Comparison of ENCODE assay signal across 16 cellular contexts in genomic region chr4:148030486-148030885, GRCh38.
A peak's percentile ranks its signal among the peaks of the same experiment; 100 is the strongest.
DNase-seq lines count a peak whose midpoint lies in the region; ATAC-seq, FAIRE-seq and TF ChIP-seq lines count a peak whose summit lies in the region.
"Had no signal": no experiment of that assay in that cellular context is flagged by ENCODE, and none has a peak within 500 bp of the region (broad histone marks: within the 10 kb centered on the region; RNA-seq: fewer than 3 reads in every experiment).

No MANE protein-coding gene starts in this region.

- H3K27ac ChIP-seq in osteoblast (ENCODE audit: low read depth, low read length), result no peak overlapping the region
- H3K27ac ChIP-seq: ascending aorta, transverse colon had no signal

- H3K4me1 ChIP-seq in osteoblast (ENCODE audit: insufficient read depth, low read length), result peaks cover 11% of the 10 kb centered on the region

- TF ChIP-seq CTCF in bronchial epithelial cell (IDR thresholded peaks at IDR 0.05; ENCODE audit: insufficient read depth, low read length, severe bottlenecking) (no peak), osteoblast (IDR thresholded peaks at IDR 0.05; ENCODE audit: extremely low read depth, low read depth, low read length) (no peak)

- no peak for ATAC-seq in GM21737 (IDR thresholded peaks at IDR 0.05; ENCODE audit: unreplicated experiment)

- H3K4me3 ChIP-seq in bronchial epithelial cell (ENCODE audit: low read depth, low read length) (no peak overlapping the region), osteoblast (ENCODE audit: insufficient read depth, low read length) (no peak overlapping the region)
- H3K4me3 ChIP-seq: ascending aorta, smooth muscle cell, transverse colon had no signal

- H3K4me2 ChIP-seq in osteoblast (ENCODE audit: insufficient read depth, low read length), result no peak overlapping the region
- H3K4me2 ChIP-seq: smooth muscle cell had no signal

- H4K20me1 ChIP-seq in osteoblast (ENCODE audit: insufficient read depth, low read length), result peaks cover 8% of the 10 kb centered on the region

- H3K27me3 ChIP-seq in bronchial epithelial cell (ENCODE audit: control insufficient read depth, insufficient read depth, low read length) (no peaks in the 10 kb centered on the region), osteoblast (ENCODE audit: insufficient read depth, low read length) (no peaks in the 10 kb centered on the region)
- H3K27me3 ChIP-seq: ascending aorta, transverse colon had no signal

- DNase-seq in CD1c-positive myeloid dendritic cell (ENCODE audit: extremely low spot score) (peak; percentile 25), Kasumi-1 (lab: John Stamatoyannopoulos, UW) (peak; percentile 21 to 33), bronchial epithelial cell (ENCODE audit: low read depth) (peak; percentile 19), myocyte (ENCODE audit: low read depth) (peak; percentile 85), GOT3 (lab: John Stamatoyannopoulos, UW) (no peak), osteoblast (ENCODE audit: insufficient read length, low spot score, missing footprints) (no peak), NCI-H446 (lab: John Stamatoyannopoulos, UW) (no peak)
- DNase-seq: DMS153, NCI-H1092 treated with DMSO at 0.1 percent for 48 hours, NCI-H524, transverse colon had no signal

- no peaks in the 10 kb centered on the region for H3K9me3 ChIP-seq in osteoblast (ENCODE audit: low read depth, low read length)
- H3K9me3 ChIP-seq: ascending aorta, transverse colon had no signal

- no peak overlapping the region for H2AFZ ChIP-seq in osteoblast (ENCODE audit: low read length)

- H3K79me2 ChIP-seq in osteoblast (ENCODE audit: insufficient read depth, low read length), result peaks cover 7% of the 10 kb centered on the region

- H3K36me3 ChIP-seq in bronchial epithelial cell (ENCODE audit: control insufficient read depth, insufficient read depth, low read length) (no peaks in the 10 kb centered on the region), osteoblast (ENCODE audit: insufficient read depth, low read length) (no peaks in the 10 kb centered on the region)
- H3K36me3 ChIP-seq: transverse colon had no signal

- FAIRE-seq in bronchial epithelial cell (lab: Jason Lieb, UNC), result no peak
- FAIRE-seq: endothelial cell of umbilical vein, GM12891 had no signal

Comparison
In these comparisons a context has a peak if more than half of its experiments do, and no peak if none do; other contexts are left out.
1. DNase-seq: peak in CD1c-positive myeloid dendritic cell (single experiment), Kasumi-1 (2 of 2), bronchial epithelial cell (single experiment) and myocyte (single experiment); none in GOT3 (single experiment), osteoblast (single experiment) and NCI-H446 (0 of 2).